9 cellular contexts compared by ENCODE assay signal in the genomic region with DNA sequence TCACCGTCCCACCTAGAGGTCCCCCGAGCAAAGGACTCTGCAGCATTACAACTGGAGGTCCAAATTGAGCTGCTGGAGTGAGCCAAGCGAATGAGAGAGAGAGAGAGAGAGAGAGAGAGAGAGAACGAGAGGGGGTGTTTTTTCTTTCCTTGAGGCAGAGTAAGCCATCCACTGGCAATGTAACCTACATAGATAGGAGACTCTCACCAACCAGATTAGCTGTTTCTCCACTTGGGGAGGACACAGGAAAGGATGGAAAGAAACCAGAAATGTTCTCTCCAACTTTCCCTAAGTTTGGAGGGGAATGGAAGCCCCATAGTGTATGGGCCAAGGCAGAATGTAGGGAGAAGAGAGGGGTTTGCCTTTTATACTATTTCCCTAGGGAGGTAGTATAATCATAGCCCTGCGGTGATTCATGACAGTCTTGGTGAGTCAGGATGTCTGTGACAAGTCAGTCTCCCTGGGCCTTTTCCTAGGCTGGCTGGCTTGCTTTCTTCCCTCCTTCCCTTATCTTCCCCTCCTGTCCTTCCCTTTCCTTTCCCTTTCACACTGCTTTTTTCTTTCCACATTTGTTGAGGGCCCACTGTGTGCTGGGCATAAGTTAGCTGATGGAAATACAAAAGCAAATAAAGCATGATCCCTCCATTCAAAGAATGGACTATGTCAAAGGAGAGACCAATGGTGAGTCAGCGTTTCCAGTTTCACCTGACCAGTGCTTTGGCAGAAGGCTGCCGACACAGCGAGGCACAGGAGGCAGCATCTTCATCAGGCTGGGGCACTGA. TPM values are rescaled to one million over a fixed set of nuclear protein-coding genes. Genes with fewer than 3 reads are reported as not detected.
DNase-seq lines count a peak whose midpoint lies in the region; ATAC-seq and TF ChIP-seq lines count a peak whose summit lies in the region.
"Had no signal": no experiment of that assay in that cellular context is flagged by ENCODE, and none has a peak within 500 bp of the region (broad histone marks: within the 10 kb centered on the region; RNA-seq: fewer than 3 reads in every experiment).

No MANE protein-coding gene starts in this region.

- H3K27me3 ChIP-seq in AG04450 (ENCODE audit: control insufficient read depth, insufficient read depth, low read length) (no peaks in the 10 kb centered on the region), kidney epithelial cell (ENCODE audit: control insufficient read depth, insufficient read depth, low read length) (no peaks in the 10 kb centered on the region), colonic mucosa (no peaks in the 10 kb centered on the region)

- intact Hi-C loops in colonic mucosa (cut with DNase I), result no loop called here

- no peaks in the 10 kb centered on the region for H3K9me3 ChIP-seq in AG04450 (ENCODE audit: control insufficient read depth, insufficient read depth, low read length)
- no peaks in the 10 kb centered on the region for H3K9me3 ChIP-seq in colonic mucosa

- no peak for ATAC-seq in HG03139 (IDR thresholded peaks at IDR 0.05; ENCODE audit: unreplicated experiment)

- DNase-seq in AG04450 (ENCODE audit: low read depth, low spot score), result peak; percentile 34
- DNase-seq in HK-2 (ENCODE audit: unreplicated experiment), result peak; percentile 60
- DNase-seq in amniotic stem cell (lab: John Stamatoyannopoulos, UW), result peak; percentile 49
- DNase-seq in kidney epithelial cell (ENCODE audit: low read depth), result peak; percentile 67
- DNase-seq in colonic mucosa, result no peak
- no peak for DNase-seq in superior temporal gyrus (ENCODE audit: extremely low spot score)
- DNase-seq in stimulated activated CD8-positive, alpha-beta memory T cell treated with anti-CD3 and anti-CD28 coated beads, Interleukin-4, amount 100 ng/mL, for 48 hours, result no peak

- TF ChIP-seq CTCF in AG04450 (IDR thresholded peaks at IDR 0.05; ENCODE audit: low read depth, low read length) (no peak), kidney epithelial cell (IDR thresholded peaks at IDR 0.05; ENCODE audit: insufficient read depth, low read length, poor library complexity, severe bottlenecking) (no peak), colonic mucosa (IDR thresholded peaks at IDR 0.05) (no peak)

- H3K4me1 ChIP-seq in colonic mucosa, result no peaks in the 10 kb centered on the region

- no peak overlapping the region for H3K4me3 ChIP-seq in AG04450 (ENCODE audit: low read depth, low read length)
- no peak overlapping the region for H3K4me3 ChIP-seq in kidney epithelial cell (ENCODE audit: low read depth, low read length)
- H3K4me3 ChIP-seq in colonic mucosa, result no peak overlapping the region

- CTCF ChIA-PET in AG04450 (lab: Charles Lee), result interaction anchor here (0.6 kb wide), 1 partner anchor 159 kb away, joined by 5 read pairs; no protein-coding TSS in a partner anchor

- H3K27ac ChIP-seq in AG04450 (ENCODE audit: low read depth, low read length), result peak overlapping the region; percentile 84
- H3K27ac ChIP-seq in colonic mucosa, result no peak overlapping the region
- H3K27ac ChIP-seq: KMS-11 had no signal

- H3K36me3 ChIP-seq in kidney epithelial cell (ENCODE audit: control insufficient read depth, insufficient read depth, low read length), result no peaks in the 10 kb centered on the region
- no peaks in the 10 kb centered on the region for H3K36me3 ChIP-seq in colonic mucosa

- no peak overlapping the region for H3K9ac ChIP-seq in colonic mucosa (ENCODE audit: low read depth in 2 of 2, low read length in 2 of 2)
- H3K9ac ChIP-seq: KMS-11 had no signal

- POLR2A ChIA-PET in AG04450 (lab: Yijun Ruan, JAX), result interaction anchor here (0.6 kb wide), 1 partner anchor 28 kb away, joined by 4 read pairs; a partner anchor contains a TSS

RNA-seq across cellular contexts. Expression of a gene that starts 7.1 kb away (rescaled TPM):
- not detected in 2 replicates for polyA plus RNA-seq in AG04450 (2011; rRNA removed)
- polyA minus RNA-seq in AG04450 (2011; rRNA and poly(A)+ RNA removed), result 0.41 TPM in 1 of 2 replicates, not detected in the other
- total RNA-seq in kidney epithelial cell (not detected in 2 replicates), colonic mucosa (not detected)

RNA-seq across cellular contexts. Expression of a gene that starts 26.6 kb away (rescaled TPM):
- 25.5 and 44.0 TPM in 2 replicates for polyA plus RNA-seq in AG04450 (2011; rRNA removed)
- polyA minus RNA-seq in AG04450 (2011; rRNA and poly(A)+ RNA removed), result 58.6 and 66.3 TPM in 2 replicates
- total RNA-seq in kidney epithelial cell, result 30.3 and 48.2 TPM in 2 replicates
- 10 to 100 TPM; 43.5 to 60.4 TPM for total RNA-seq in colonic mucosa

RNA-seq across cellular contexts. Expression of a gene that starts 27.7 kb away (rescaled TPM):
- 23.4 and 35.6 TPM in 2 replicates for polyA plus RNA-seq in AG04450 (2011; rRNA removed)
- 11.6 and 15.9 TPM in 2 replicates for polyA minus RNA-seq in AG04450 (2011; rRNA and poly(A)+ RNA removed)
- total RNA-seq in kidney epithelial cell (20.3 and 21.1 TPM in 2 replicates), colonic mucosa (10 to 100 TPM; 31.7 to 32.4 TPM)

RNA-seq across cellular contexts. Expression of a gene that starts 59.0 kb away (rescaled TPM):
- 2.2 and 2.3 TPM in 2 replicates for polyA plus RNA-seq in AG04450 (2011; rRNA removed)
- 1.1 TPM in 2 replicates for polyA minus RNA-seq in AG04450 (2011; rRNA and poly(A)+ RNA removed)
- total RNA-seq in kidney epithelial cell (5.1 and 6.6 TPM in 2 replicates), colonic mucosa (10 to 100 TPM in 1 of 2 donors, 1 to 10 TPM in 1; 3.7 to 10.1 TPM)

Comparison
In these comparisons a context has a peak if more than half of its experiments do, and no peak if none do; other contexts are left out.
1. DNase-seq: peak in AG04450 (single experiment), HK-2 (single experiment), amniotic stem cell (single experiment) and kidney epithelial cell (single experiment); none in colonic mucosa (single experiment), superior temporal gyrus (single experiment) and stimulated activated CD8-positive, alpha-beta memory T cell treated with anti-CD3 and anti-CD28 coated beads, Interleukin-4, amount 100 ng/mL, for 48 hours (single experiment).